ENCODE assay signal across 19 cellular contexts in genomic region chr22:38774496-38775166, GRCh38. TPM values are rescaled to one million over a fixed set of nuclear protein-coding genes. Genes with fewer than 3 reads are reported as not detected.
DNase-seq lines count a peak whose midpoint lies in the region; ATAC-seq, FAIRE-seq and TF ChIP-seq lines count a peak whose summit lies in the region.
"Had no signal": no experiment of that assay in that cellular context is flagged by ENCODE, and none has a peak within 500 bp of the region (broad histone marks: within the 10 kb centered on the region; RNA-seq: fewer than 3 reads in every experiment).

No MANE protein-coding gene starts in this region.

- dilution Hi-C loops in keratinocyte (cut with MboI; ENCODE audit: extremely low pct_ligation_motif_present, low sequenced_read_pairs), result no loop called here

- TF ChIP-seq CTCF in breast epithelium (IDR thresholded peaks at IDR 0.05), result no peak
- no peak for TF ChIP-seq CTCF in MCF 10A (IDR thresholded peaks at IDR 0.05; ENCODE audit: unreplicated experiment)
- TF ChIP-seq CTCF in keratinocyte (optimal IDR thresholded peaks at IDR 0.05 in 1 of 3, IDR thresholded peaks at IDR 0.05 in 1 of 3, conservative IDR thresholded peaks at IDR 0.05 in 1 of 3; ENCODE audit: extremely low read depth in 1 of 3, insufficient read depth in 2 of 3, low read length in 3 of 3), result no peak
- no peak for TF ChIP-seq CTCF in body of pancreas (IDR thresholded peaks at IDR 0.05)

- H3K9me3 ChIP-seq in breast epithelium, result no peaks in the 10 kb centered on the region
- H3K9me3 ChIP-seq in keratinocyte (ENCODE audit: control insufficient read depth, low read depth, low read length), result no peaks in the 10 kb centered on the region
- H3K9me3 ChIP-seq in body of pancreas, result no peaks in the 10 kb centered on the region
- H3K9me3 ChIP-seq: MG63 had no signal

- peaks cover 4% of the 10 kb centered on the region for H3K36me3 Mint-ChIP-seq in MCF 10A (ENCODE audit: insufficient read depth, unreplicated experiment)

- H3K36me3 ChIP-seq in breast epithelium, result no peaks in the 10 kb centered on the region
- H3K36me3 ChIP-seq in keratinocyte (ENCODE audit: control insufficient read depth in 2 of 2, extremely low read depth in 1 of 2, insufficient read depth in 2 of 2, low read length in 2 of 2), result no peaks in the 10 kb centered on the region
- no peaks in the 10 kb centered on the region for H3K36me3 ChIP-seq in body of pancreas (replicated peaks in 1 of 2; ENCODE audit: insufficient read depth in 1 of 2, low read depth in 2 of 2)
- H3K36me3 ChIP-seq: MG63 had no signal

- ATAC-seq in body of pancreas, result no peak
- ATAC-seq in GM18505 (IDR thresholded peaks at IDR 0.05; ENCODE audit: unreplicated experiment), result no peak
- ATAC-seq in GM18517 (IDR thresholded peaks at IDR 0.05; ENCODE audit: unreplicated experiment), result no peak

- no peak overlapping the region for H3K4me3 ChIP-seq in breast epithelium
- H3K4me3 ChIP-seq in keratinocyte (ENCODE audit: control insufficient read depth in 2 of 3, extremely low read depth in 1 of 3, insufficient read depth in 2 of 3, low read depth in 1 of 3, low read length in 3 of 3), result no peak overlapping the region
- no peak overlapping the region for H3K4me3 ChIP-seq in body of pancreas
- H3K4me3 ChIP-seq: MG63, PC-9 had no signal

- H3K9me3 Mint-ChIP-seq in MCF 10A (ENCODE audit: unreplicated experiment), result no peaks in the 10 kb centered on the region
- H3K9me3 Mint-ChIP-seq: HFFc6 had no signal

- TF ChIP-seq POLR2A in breast epithelium (IDR thresholded peaks at IDR 0.05) (no peak), body of pancreas (IDR thresholded peaks at IDR 0.05) (no peak), GM18505 (IDR thresholded peaks at IDR 0.05; ENCODE audit: borderline replicate concordance, extremely low read depth, insufficient read depth, insufficient read length) (no peak)

- H3K4me1 Mint-ChIP-seq in MCF 10A (ENCODE audit: insufficient read depth, unreplicated experiment), result peaks cover 5% of the 10 kb centered on the region
- H3K4me1 Mint-ChIP-seq: CD14-positive monocyte had no signal

- CTCF ChIA-PET in MCF 10A (lab: Yijun Ruan, JAX), result interaction anchor here (0.7 to 1.9 kb wide), 2 partner anchors 92 to 95 kb away, joined by 3 to 6 read pairs; no protein-coding TSS in a partner anchor

- H3K27ac ChIP-seq in breast epithelium (peak overlapping the region; percentile 19 to 38), angular gyrus (ENCODE audit: low read depth, low read length) (peak overlapping the region; percentile 40), keratinocyte (ENCODE audit: control insufficient read depth, insufficient read depth, low read length) (no peak overlapping the region), body of pancreas (no peak overlapping the region)
- H3K27ac ChIP-seq: PC-9 had no signal

- no peak overlapping the region for H3K4me3 Mint-ChIP-seq in MCF 10A (ENCODE audit: unreplicated experiment)
- H3K4me3 Mint-ChIP-seq: CD14-positive monocyte, HFFc6 had no signal

- POLR2A ChIA-PET in MCF 10A (lab: Yijun Ruan, JAX), result no interaction called here

- no peaks in the 10 kb centered on the region for H3K79me2 ChIP-seq in keratinocyte (ENCODE audit: control insufficient read depth, insufficient read depth, low read length)

- peaks cover 3% of the 10 kb centered on the region for H4K20me1 ChIP-seq in keratinocyte (ENCODE audit: control insufficient read depth, extremely low read depth, insufficient read depth, low read length)

- BruUV-seq in MCF 10A (replicated peaks; lab: Mats Ljungman, UMichigan), result no TSS peak

- H3K4me1 ChIP-seq in breast epithelium (no peaks in the 10 kb centered on the region), keratinocyte (ENCODE audit: control insufficient read depth, extremely low read depth, insufficient read depth, low read length) (peaks cover 16% of the 10 kb centered on the region), body of pancreas (no peaks in the 10 kb centered on the region)

- H3K27ac Mint-ChIP-seq in MCF 10A (ENCODE audit: low read depth, unreplicated experiment), result no peak overlapping the region
- H3K27ac Mint-ChIP-seq: HFFc6 had no signal

- peak overlapping the region; percentile 47 for H3K4me2 ChIP-seq in keratinocyte (ENCODE audit: control insufficient read depth, extremely low read depth, insufficient read depth, low read depth, low read length)
- H3K4me2 ChIP-seq: PC-9 had no signal

- DNase-seq in breast epithelium (ENCODE audit: low spot score in 2 of 2) (no peak), MCF 10A (ENCODE audit: unreplicated experiment) (no peak), keratinocyte (ENCODE audit: low read depth, low spot score) (no peak), cerebellum (ENCODE audit: low spot score) (no peak), body of pancreas (no peak)
- DNase-seq: DMS 273 treated with DMSO at 0.1 percent for 48 hours, EL, GOT3, HFFc6, MG63, NCI-H1092, NCI-H1694, NCI-H446, PC-9 had no signal

- peak overlapping the region; percentile 23 for H2AFZ ChIP-seq in keratinocyte (ENCODE audit: control insufficient read depth, low read length)
- H2AFZ ChIP-seq: PC-9 had no signal

- WGBS in body of pancreas, 2 donors, result 67 to 71% methylated on average over 11 of the region's 11 CpGs

- H3K9me1 ChIP-seq in keratinocyte (ENCODE audit: control insufficient read depth, extremely low read depth, insufficient read depth, low read length), result no peaks in the 10 kb centered on the region

- no peaks in the 10 kb centered on the region for H3K27me3 Mint-ChIP-seq in MCF 10A (ENCODE audit: insufficient read depth, unreplicated experiment)

- H3K9ac ChIP-seq in keratinocyte (ENCODE audit: control insufficient read depth, extremely low read depth, insufficient read depth, low read length), result no peak overlapping the region

- no peaks in the 10 kb centered on the region for H3K27me3 ChIP-seq in breast epithelium
- H3K27me3 ChIP-seq in keratinocyte (ENCODE audit: control insufficient read depth, extremely low read depth, insufficient read depth, low read length), result no peaks in the 10 kb centered on the region
- H3K27me3 ChIP-seq in body of pancreas, result no peaks in the 10 kb centered on the region
- H3K27me3 ChIP-seq: MG63 had no signal

- intact Hi-C loops in breast epithelium (cut with DNase I; ENCODE audit: low total_unique reads), result no loop called here
- intact Hi-C loops in MCF 10A (cut with micrococcal nuclease), result no loop called here
- intact Hi-C loops in body of pancreas (cut with DNase I), result loop anchor here (10.0 kb wide), 1 partner anchor 350 kb away; no protein-coding TSS in a partner anchor

- peak; percentile 74 for FAIRE-seq in keratinocyte (lab: Jason Lieb, UNC)
- FAIRE-seq: A204.1 had no signal

RNA-seq across cellular contexts. Expression of gene SUN2, which starts 18.8 kb away (rescaled TPM):
- total RNA-seq in breast epithelium (100 to 1,000 TPM; 173 to 577 (median 266) TPM), MCF 10A (2022) (51.9 and 66.8 TPM in 2 replicates), cerebellum (84.7 TPM), body of pancreas (100 to 1,000 TPM; 143 to 166 TPM)
- polyA plus RNA-seq in keratinocyte, result 15.9 to 23.2 TPM (median 21.9 TPM) in 3 replicates
- 27.4 TPM for polyA plus RNA-seq in keratinocyte (2011; ENCODE audit: low read depth)
- 4.7 and 7.9 TPM in 2 replicates for polyA plus RNA-seq in keratinocyte (2011; cell fraction: cytosol; rRNA removed)
- polyA plus RNA-seq in keratinocyte (2011; cell fraction: nucleus; rRNA removed), result 40.0 and 46.0 TPM in 2 replicates
- polyA plus RNA-seq in keratinocyte (2012; ENCODE audit: low replicate concordance), result 22.5 and 30.2 TPM in 2 replicates
- polyA minus RNA-seq in keratinocyte, result 34.9 to 94.3 TPM (median 45.6 TPM) in 3 replicates
- 35.5 TPM for polyA minus RNA-seq in keratinocyte (2011; cell fraction: cytosol; rRNA and poly(A)+ RNA removed)
- 72.8 and 78.4 TPM in 2 replicates for polyA minus RNA-seq in keratinocyte (2011; cell fraction: nucleus; rRNA and poly(A)+ RNA removed)

RNA-seq across cellular contexts. Expression of gene DNAL4, which starts 19.3 kb away (rescaled TPM):
- total RNA-seq in breast epithelium, result 10 to 100 TPM; 17.8 to 31.2 (median 21.3) TPM
- 18.3 and 30.3 TPM in 2 replicates for total RNA-seq in MCF 10A (2022)
- 11.4 to 17.4 TPM (median 14.9 TPM) in 3 replicates for polyA plus RNA-seq in keratinocyte
- polyA plus RNA-seq in keratinocyte (2011; ENCODE audit: low read depth), result 14.3 TPM
- 14.3 and 21.3 TPM in 2 replicates for polyA plus RNA-seq in keratinocyte (2011; cell fraction: cytosol; rRNA removed)
- polyA plus RNA-seq in keratinocyte (2011; cell fraction: nucleus; rRNA removed), result 9.4 and 11.6 TPM in 2 replicates
- 10.7 and 18.9 TPM in 2 replicates for polyA plus RNA-seq in keratinocyte (2012; ENCODE audit: low replicate concordance)
- polyA minus RNA-seq in keratinocyte, result 8.9 to 16.1 TPM (median 13.1 TPM) in 3 replicates
- polyA minus RNA-seq in keratinocyte (2011; cell fraction: cytosol; rRNA and poly(A)+ RNA removed), result 13.8 TPM
- 3.3 and 3.6 TPM in 2 replicates for polyA minus RNA-seq in keratinocyte (2011; cell fraction: nucleus; rRNA and poly(A)+ RNA removed)
- 10.7 TPM for total RNA-seq in cerebellum
- total RNA-seq in body of pancreas, result 10 to 100 TPM; 11.4 to 13.8 TPM

Comparison
In these comparisons a context has a peak if more than half of its experiments do, and no peak if none do; other contexts are left out.
1. H3K27ac ChIP-seq: peak in breast epithelium (2 of 2) and angular gyrus (single experiment); none in keratinocyte (single experiment) and body of pancreas (0 of 4).